Comparison of ENCODE assay signal across 20 cellular contexts in genomic region chr2:200168641-200169265, GRCh38.
"Had no signal": no experiment of that assay in that cellular context is flagged by ENCODE, and none has a peak within 500 bp of the region (broad histone marks: within the 10 kb centered on the region; RNA-seq: fewer than 3 reads in every experiment).

No MANE protein-coding gene starts in this region.

- H3K9me3 ChIP-seq: right lobe of liver had no signal

- ATAC-seq: activated CD4-positive, CD25-positive, alpha-beta regulatory T cell treated with anti-CD3 and anti-CD28 coated beads, Interleukin-2, amount 50 U/mL, for 24 hours; activated CD8-positive, alpha-beta memory T cell treated with anti-CD3 and anti-CD28 coated beads, Interleukin-2, amount 10 ng/mL, durations not matched to agents 7 days and 5 days; activated naive CD4-positive, alpha-beta T cell treated with anti-CD3 and anti-CD28 coated beads, Interleukin-2, amount 50 U/mL, for 72 hours; left lung; natural killer cell treated with Interleukin-12 subunit alpha and Interleukin-12 subunit beta and Interleukin-15 and Interleukin-18, amount 100 ng/mL, for 72 hours; psoas muscle; right lobe of liver; stimulated activated naive B cell treated with anti-CD40 and anti-IgM and Interleukin-4, amounts not matched to agents 10 μg/mL and 1 μg/mL and 100 μg/mL, for 72 hours; T-helper 17 cell had no signal

- H3K4me1 Mint-ChIP-seq: activated CD8-positive, alpha-beta memory T cell treated with anti-CD3 and anti-CD28 coated beads, Interleukin-2, amount 10 ng/mL, durations not matched to agents 7 days and 5 days; stimulated activated naive B cell treated with anti-CD40 and anti-IgM and Interleukin-4, amounts not matched to agents 10 μg/mL and 1 μg/mL and 100 μg/mL, for 72 hours; T-helper 17 cell had no signal

- H3K36me3 Mint-ChIP-seq: activated CD8-positive, alpha-beta memory T cell treated with anti-CD3 and anti-CD28 coated beads, Interleukin-2, amount 10 ng/mL, durations not matched to agents 7 days and 5 days; natural killer cell treated with Interleukin-12 subunit alpha and Interleukin-12 subunit beta and Interleukin-15 and Interleukin-18, amount 100 ng/mL, for 72 hours; stimulated activated naive B cell treated with anti-CD40 and anti-IgM and Interleukin-4, amounts not matched to agents 10 μg/mL and 1 μg/mL and 100 μg/mL, for 72 hours had no signal

- H3K4me3 Mint-ChIP-seq: activated CD8-positive, alpha-beta memory T cell treated with anti-CD3 and anti-CD28 coated beads, Interleukin-2, amount 10 ng/mL, durations not matched to agents 7 days and 5 days; activated T-cell treated with anti-CD3 and anti-CD28 coated beads, Interleukin-2, amount 50 U/mL, for 24 hours; natural killer cell treated with Interleukin-12 subunit alpha and Interleukin-12 subunit beta and Interleukin-15 and Interleukin-18, amount 100 ng/mL, for 72 hours; stimulated activated naive B cell treated with anti-CD40 and anti-IgM and Interleukin-4, amounts not matched to agents 10 μg/mL and 1 μg/mL and 100 μg/mL, for 72 hours; T-helper 17 cell had no signal

- H3K27me3 ChIP-seq: breast epithelium, esophagus squamous epithelium, left lung, right lobe of liver had no signal

- FAIRE-seq: islet of Langerhans had no signal

- H3K27ac Mint-ChIP-seq: activated CD8-positive, alpha-beta memory T cell treated with anti-CD3 and anti-CD28 coated beads, Interleukin-2, amount 10 ng/mL, durations not matched to agents 7 days and 5 days; activated naive CD4-positive, alpha-beta T cell treated with anti-CD3 and anti-CD28 coated beads, Interleukin-2, amount 50 U/mL, for 72 hours; activated T-cell treated with anti-CD3 and anti-CD28 coated beads, Interleukin-2, amount 50 U/mL, for 24 hours; natural killer cell treated with Interleukin-12 subunit alpha and Interleukin-12 subunit beta and Interleukin-15 and Interleukin-18, amount 100 ng/mL, for 72 hours; stimulated activated naive B cell treated with anti-CD40 and anti-IgM and Interleukin-4, amounts not matched to agents 10 μg/mL and 1 μg/mL and 100 μg/mL, for 72 hours; T-helper 17 cell had no signal

- H3K4me1 ChIP-seq: breast epithelium, left lung, psoas muscle, right lobe of liver had no signal

- H3K4me3 ChIP-seq: breast epithelium, esophagus squamous epithelium, left lung, psoas muscle, right lobe of liver had no signal

- DNase-seq: activated CD4-positive, alpha-beta T cell treated with anti-CD3 and anti-CD28 coated beads, Interleukin-2, amount 50 U/mL, for 48 hours; activated CD8-positive, alpha-beta memory T cell treated with anti-CD3 and anti-CD28 coated beads, Interleukin-2, amount 10 ng/mL, durations not matched to agents 7 days and 5 days; activated effector memory CD4-positive, alpha-beta T cell treated with anti-CD3 and anti-CD28 coated beads, Interleukin-2, amount 50 U/mL, for 16 hours; activated T-cell treated with anti-CD3 and anti-CD28 coated beads, Interleukin-2, amount 50 U/mL, for 24 hours; anterior cingulate cortex; esophagus squamous epithelium; glutamatergic neuron; left lung; occipital lobe; psoas muscle; right lobe of liver; stimulated activated CD4-positive, alpha-beta T cell treated with anti-CD3 and anti-CD28 coated beads, Interleukin-2, amount 100 ng/mL, for 24 hours; stimulated activated naive B cell treated with anti-CD40 and anti-IgM and Interleukin-4, amounts not matched to agents 10 μg/mL and 1 μg/mL and 100 μg/mL, for 72 hours; T-helper 17 cell; trophoblast cell had no signal

- H3K27ac ChIP-seq: breast epithelium, esophagus squamous epithelium, left lung, psoas muscle, right lobe of liver had no signal

- H3K36me3 ChIP-seq: breast epithelium, esophagus squamous epithelium, left lung, right lobe of liver had no signal

- H3K27me3 Mint-ChIP-seq: T-helper 17 cell had no signal
